ENCODE assay signal across 20 cellular contexts in genomic region chr9:7342721-7343120, GRCh38.
DNase-seq lines count a peak whose midpoint lies in the region; ATAC-seq and TF ChIP-seq lines count a peak whose summit lies in the region.
"Had no signal": no experiment of that assay in that cellular context is flagged by ENCODE, and none has a peak within 500 bp of the region (broad histone marks: within the 10 kb centered on the region; RNA-seq: fewer than 3 reads in every experiment).

No MANE protein-coding gene starts in this region.

- H3K4me3 ChIP-seq in brain microvascular endothelial cell (ENCODE audit: low read depth, low read length) (no peak overlapping the region), endodermal cell (ENCODE audit: low read length) (no peak overlapping the region)

- H3K27me3 Mint-ChIP-seq in endodermal cell (ENCODE audit: insufficient read depth) = peaks cover 2% of the 10 kb centered on the region
- H3K27me3 Mint-ChIP-seq in activated CD8-positive, alpha-beta T cell treated with anti-CD3 and anti-CD28 coated beads for 36 hours = peaks cover 15% of the 10 kb centered on the region

- H3K27ac ChIP-seq in brain microvascular endothelial cell (no peak overlapping the region), endodermal cell (ENCODE audit: low read depth, low read length) (no peak overlapping the region)

- H3K27me3 ChIP-seq in brain microvascular endothelial cell (replicated peaks) (no peaks in the 10 kb centered on the region), endodermal cell (ENCODE audit: control insufficient read depth, insufficient read depth, low read length, poor library complexity, severe bottlenecking) (no peaks in the 10 kb centered on the region)

- in situ Hi-C loops in SK-MEL-5 (cut with HindIII; ENCODE audit: low pct_unique_long_range_greater_than_20kb, low sequenced_read_pairs) = no loop called here
- in situ Hi-C loops in brain microvascular endothelial cell (cut with HindIII; ENCODE audit: low pct_ligation_motif_present, low sequenced_read_pairs) = no loop called here

- no peaks in the 10 kb centered on the region for H3K9me3 Mint-ChIP-seq in endodermal cell
- no peaks in the 10 kb centered on the region for H3K9me3 Mint-ChIP-seq in activated CD8-positive, alpha-beta T cell treated with anti-CD3 and anti-CD28 coated beads for 36 hours
- H3K9me3 Mint-ChIP-seq: T-helper 1 cell treated with Interleukin-12 subunit alpha and Interleukin-12 subunit beta and Interleukin-4 antibody, amounts not matched to agents 30 μg/mL and 1 μg/mL, for 36 hours had no signal

- DNase-seq in SK-MEL-5 (ENCODE audit: low read depth, low spot score) = peak; percentile 17
- DNase-seq in brain microvascular endothelial cell = no peak
- DNase-seq in endodermal cell = no peak
- no peak for DNase-seq in activated CD8-positive, alpha-beta T cell treated with anti-CD3 and anti-CD28 coated beads for 36 hours
- DNase-seq: GDM1, GOT3, KG1, NCI-H1105 treated with DMSO at 0.1 percent for 48 hours, NCI-H1694, NCI-H2107, NCI-H510A treated with DMSO at 0.1 percent for 48 hours, NCI-H774, PC-3, SIG-M5 had no signal

- H3K4me1 ChIP-seq in endodermal cell (ENCODE audit: control insufficient read depth, insufficient read depth, low read length) = no peaks in the 10 kb centered on the region

- CTCF ChIA-PET in activated CD8-positive, alpha-beta T cell treated with anti-CD3 and anti-CD28 coated beads for 36 hours (lab: Charles Lee) = no interaction called here

- no peak overlapping the region for H3K9ac ChIP-seq in endodermal cell (ENCODE audit: extremely low read depth, low read length, poor library complexity, severe bottlenecking)

- TF ChIP-seq CTCF in brain microvascular endothelial cell (IDR thresholded peaks at IDR 0.05; ENCODE audit: low read depth, low read length, missing control alignments) (no peak), endodermal cell (conservative IDR thresholded peaks at IDR 0.05) (no peak)
- no peak for TF ChIP-seq CTCF in activated CD8-positive, alpha-beta T cell treated with anti-CD3 and anti-CD28 coated beads for 36 hours (IDR thresholded peaks at IDR 0.05)

- peaks cover 13% of the 10 kb centered on the region for H3K4me1 Mint-ChIP-seq in endodermal cell
- no peaks in the 10 kb centered on the region for H3K4me1 Mint-ChIP-seq in activated CD8-positive, alpha-beta T cell treated with anti-CD3 and anti-CD28 coated beads for 36 hours (ENCODE audit: low read depth)
- H3K4me1 Mint-ChIP-seq: B cell had no signal

- H3K4me3 Mint-ChIP-seq in endodermal cell = no peak overlapping the region
- no peak overlapping the region for H3K4me3 Mint-ChIP-seq in activated CD8-positive, alpha-beta T cell treated with anti-CD3 and anti-CD28 coated beads for 36 hours
- H3K4me3 Mint-ChIP-seq: B cell; T-helper 1 cell treated with Interleukin-12 subunit alpha and Interleukin-12 subunit beta and Interleukin-4 antibody, amounts not matched to agents 30 μg/mL and 1 μg/mL, for 36 hours had no signal

- ATAC-seq in GM18498 (IDR thresholded peaks at IDR 0.05; ENCODE audit: unreplicated experiment) (peak; percentile 11), GM19395 (IDR thresholded peaks at IDR 0.05; ENCODE audit: unreplicated experiment) (peak; percentile 49), HG02852 (IDR thresholded peaks at IDR 0.05; ENCODE audit: unreplicated experiment) (peak; percentile 8), HG03159 (IDR thresholded peaks at IDR 0.05; ENCODE audit: unreplicated experiment) (no peak)
- no peak for ATAC-seq in activated CD8-positive, alpha-beta T cell treated with anti-CD3 and anti-CD28 coated beads for 36 hours
- ATAC-seq: PC-3 had no signal

- no peaks in the 10 kb centered on the region for H3K36me3 Mint-ChIP-seq in endodermal cell (ENCODE audit: low read depth)
- no peaks in the 10 kb centered on the region for H3K36me3 Mint-ChIP-seq in activated CD8-positive, alpha-beta T cell treated with anti-CD3 and anti-CD28 coated beads for 36 hours (ENCODE audit: low read depth)

- H3K36me3 ChIP-seq in brain microvascular endothelial cell (replicated peaks) (no peaks in the 10 kb centered on the region), endodermal cell (ENCODE audit: control insufficient read depth, insufficient read depth, low read length) (no peaks in the 10 kb centered on the region)

- POLR2A ChIA-PET in activated CD8-positive, alpha-beta T cell treated with anti-CD3 and anti-CD28 coated beads for 36 hours (lab: Charles Lee) = no interaction called here

- H3K27ac Mint-ChIP-seq in endodermal cell = no peak overlapping the region
- no peak overlapping the region for H3K27ac Mint-ChIP-seq in activated CD8-positive, alpha-beta T cell treated with anti-CD3 and anti-CD28 coated beads for 36 hours
- H3K27ac Mint-ChIP-seq: B cell; T-helper 1 cell treated with Interleukin-12 subunit alpha and Interleukin-12 subunit beta and Interleukin-4 antibody, amounts not matched to agents 30 μg/mL and 1 μg/mL, for 36 hours had no signal

- WGBS in endodermal cell (ENCODE audit: insufficient coverage in 1 of 2, insufficient read length in 1 of 2), 2 experiments = 89 to 93% methylated on average over 3 to 4 of the region's 4 CpGs

- H3K9me3 ChIP-seq in endodermal cell (ENCODE audit: control insufficient read depth, low read length) = no peaks in the 10 kb centered on the region

- intact Hi-C loops in activated CD8-positive, alpha-beta T cell treated with anti-CD3 and anti-CD28 coated beads for 36 hours (cut with micrococcal nuclease) = no loop called here

Comparison
In these comparisons a context has a peak if more than half of its experiments do, and no peak if none do; other contexts are left out.
1. ATAC-seq: peak in GM18498 (single experiment), GM19395 (single experiment) and HG02852 (single experiment); none in HG03159 (single experiment) and activated CD8-positive, alpha-beta T cell treated with anti-CD3 and anti-CD28 coated beads for 36 hours (single experiment).